1 cellular context compared by ENCODE assay signal in genomic region chr1:28369518-28370219, GRCh38.
TF ChIP-seq lines count a peak whose summit lies in the region.

Gene PHACTR4 (plus strand): TSS chr1:28369740. CDS start chr1:28407448, 37,708 bp downstream.

TF ChIP-seq in K562, 482 proteins besides CTCF, POLR2A, EP300 and RAD21 (continued from another document and continues in another):
- TF ChIP-seq FOS (IDR thresholded peaks at IDR 0.05; ENCODE audit: extremely low read depth, insufficient read length), result no peak
- TF ChIP-seq, protein P1, sequence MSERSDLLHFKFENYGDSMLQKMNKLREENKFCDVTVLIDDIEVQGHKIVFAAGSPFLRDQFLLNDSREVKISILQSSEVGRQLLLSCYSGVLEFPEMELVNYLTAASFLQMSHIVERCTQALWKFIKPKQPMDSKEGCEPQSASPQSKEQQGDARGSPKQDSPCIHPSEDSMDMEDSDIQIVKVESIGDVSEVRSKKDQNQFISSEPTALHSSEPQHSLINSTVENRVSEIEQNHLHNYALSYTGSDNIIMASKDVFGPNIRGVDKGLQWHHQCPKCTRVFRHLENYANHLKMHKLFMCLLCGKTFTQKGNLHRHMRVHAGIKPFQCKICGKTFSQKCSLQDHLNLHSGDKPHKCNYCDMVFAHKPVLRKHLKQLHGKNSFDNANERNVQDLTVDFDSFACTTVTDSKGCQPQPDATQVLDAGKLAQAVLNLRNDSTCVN (CRISPR knock-in tag; IDR thresholded peaks at IDR 0.05), result no peak
- TF ChIP-seq HMG20B (CRISPR knock-in tag; IDR thresholded peaks at IDR 0.05), result 0 out of 2 replicates have a peak, but pooled peaks have one; percentile 12
- TF ChIP-seq MCM5 (IDR thresholded peaks at IDR 0.05; ENCODE audit: low read depth), result no peak
- TF ChIP-seq ZNF75A (CRISPR knock-in tag; IDR thresholded peaks at IDR 0.05), result no peak
- TF ChIP-seq HEY1 (CRISPR knock-in tag; IDR thresholded peaks at IDR 0.05; ENCODE audit: borderline replicate concordance), result no peak
- TF ChIP-seq ELF2 (CRISPR knock-in tag; IDR thresholded peaks at IDR 0.05), result peak; percentile 78
- TF ChIP-seq MTA1 (IDR thresholded peaks at IDR 0.05; ENCODE audit: borderline replicate concordance), result no peak
- no peak for TF ChIP-seq POU5F1 (IDR thresholded peaks at IDR 0.05; ENCODE audit: borderline replicate concordance, low read depth, low read length, partially characterized antibody)
- TF ChIP-seq CGGBP1 (CRISPR knock-in tag; IDR thresholded peaks at IDR 0.05), result no peak
- peak; percentile 98 for TF ChIP-seq KDM5B (IDR thresholded peaks at IDR 0.05; ENCODE audit: insufficient replicate concordance, low read depth, low read length)
- TF ChIP-seq ZNF3 (CRISPR knock-in tag; IDR thresholded peaks at IDR 0.05), result no peak
- peak; percentile 80 for TF ChIP-seq ZBTB40 (IDR thresholded peaks at IDR 0.05)
- no peak for TF ChIP-seq ZBTB40 (CRISPR knock-in tag; IDR thresholded peaks at IDR 0.05)
- peak; percentile 90 for TF ChIP-seq E2F3 (CRISPR knock-in tag; IDR thresholded peaks at IDR 0.05)
- no peak for TF ChIP-seq PBX2 (CRISPR knock-in tag; IDR thresholded peaks at IDR 0.05; ENCODE audit: low read depth)
- TF ChIP-seq PBX2 (tag; conservative IDR thresholded peaks at IDR 0.05; ENCODE audit: low read depth), result no peak
- TF ChIP-seq ATF7 (IDR thresholded peaks at IDR 0.05), result peak; percentile 89
- TF ChIP-seq MCM3 (IDR thresholded peaks at IDR 0.05), result no peak
- no peak for TF ChIP-seq ATF2 (CRISPR knock-in tag; IDR thresholded peaks at IDR 0.05)
- no peak for TF ChIP-seq FOXK1 (CRISPR knock-in tag; IDR thresholded peaks at IDR 0.05; ENCODE audit: borderline replicate concordance)
- TF ChIP-seq SPI1 (IDR thresholded peaks at IDR 0.05; ENCODE audit: borderline replicate concordance, low read depth, low read length), result no peak
- TF ChIP-seq WHSC1 (IDR thresholded peaks at IDR 0.05; ENCODE audit: low read length), result no peak
- no peak for TF ChIP-seq IRF9 (tag; IDR thresholded peaks at IDR 0.05)
- TF ChIP-seq, protein P2, sequence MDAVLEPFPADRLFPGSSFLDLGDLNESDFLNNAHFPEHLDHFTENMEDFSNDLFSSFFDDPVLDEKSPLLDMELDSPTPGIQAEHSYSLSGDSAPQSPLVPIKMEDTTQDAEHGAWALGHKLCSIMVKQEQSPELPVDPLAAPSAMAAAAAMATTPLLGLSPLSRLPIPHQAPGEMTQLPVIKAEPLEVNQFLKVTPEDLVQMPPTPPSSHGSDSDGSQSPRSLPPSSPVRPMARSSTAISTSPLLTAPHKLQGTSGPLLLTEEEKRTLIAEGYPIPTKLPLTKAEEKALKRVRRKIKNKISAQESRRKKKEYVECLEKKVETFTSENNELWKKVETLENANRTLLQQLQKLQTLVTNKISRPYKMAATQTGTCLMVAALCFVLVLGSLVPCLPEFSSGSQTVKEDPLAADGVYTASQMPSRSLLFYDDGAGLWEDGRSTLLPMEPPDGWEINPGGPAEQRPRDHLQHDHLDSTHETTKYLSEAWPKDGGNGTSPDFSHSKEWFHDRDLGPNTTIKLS (IDR thresholded peaks at IDR 0.05; ENCODE audit: borderline replicate concordance, low read depth), result peak; percentile 77
- TF ChIP-seq RFX5 (IDR thresholded peaks at IDR 0.05; ENCODE audit: low read depth, low read length), result no peak
- peak; percentile 52; the same call in 1 of the 2 replicates for TF ChIP-seq KLF6 (CRISPR knock-in tag; IDR thresholded peaks at IDR 0.05; ENCODE audit: borderline replicate concordance)
- no peak for TF ChIP-seq ZNF140 (CRISPR knock-in tag; IDR thresholded peaks at IDR 0.05)
- no peak for TF ChIP-seq MED1 (CRISPR knock-in tag; IDR thresholded peaks at IDR 0.05; ENCODE audit: borderline replicate concordance)
- TF ChIP-seq SP2 (IDR thresholded peaks at IDR 0.05; ENCODE audit: extremely low read depth, low read depth, low read length, poor library complexity, severe bottlenecking), result no peak
- TF ChIP-seq, protein P3, sequence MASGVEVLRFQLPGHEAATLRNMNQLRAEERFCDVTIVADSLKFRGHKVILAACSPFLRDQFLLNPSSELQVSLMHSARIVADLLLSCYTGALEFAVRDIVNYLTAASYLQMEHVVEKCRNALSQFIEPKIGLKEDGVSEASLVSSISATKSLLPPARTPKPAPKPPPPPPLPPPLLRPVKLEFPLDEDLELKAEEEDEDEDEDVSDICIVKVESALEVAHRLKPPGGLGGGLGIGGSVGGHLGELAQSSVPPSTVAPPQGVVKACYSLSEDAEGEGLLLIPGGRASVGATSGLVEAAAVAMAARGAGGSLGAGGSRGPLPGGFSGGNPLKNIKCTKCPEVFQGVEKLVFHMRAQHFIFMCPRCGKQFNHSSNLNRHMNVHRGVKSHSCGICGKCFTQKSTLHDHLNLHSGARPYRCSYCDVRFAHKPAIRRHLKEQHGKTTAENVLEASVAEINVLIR (CRISPR knock-in tag; IDR thresholded peaks at IDR 0.05), result peak; percentile 43; the same call in 1 of the 2 replicates
- no peak; the same call in 1 of the 2 replicates for TF ChIP-seq GTF2E2 (tag; IDR thresholded peaks at IDR 0.05)
- no peak for TF ChIP-seq ZNF274 (IDR thresholded peaks at IDR 0.05; ENCODE audit: borderline replicate concordance, low read depth, low read length)
- TF ChIP-seq KDM4B (IDR thresholded peaks at IDR 0.05; ENCODE audit: borderline replicate concordance in 2 of 2, low read depth in 1 of 2), result 0 out of 4 replicates have a peak, but pooled peaks of 1 of the 2 experiments have one; percentile 27
- TF ChIP-seq ESRRA (IDR thresholded peaks at IDR 0.05; ENCODE audit: borderline replicate concordance, low read depth), result peak; percentile 78
- no peak for TF ChIP-seq COPS2 (conservative IDR thresholded peaks at IDR 0.05)
- no peak; the same call in 1 of the 2 replicates for TF ChIP-seq ATF6 (CRISPR knock-in tag; IDR thresholded peaks at IDR 0.05)
- no peak for TF ChIP-seq ZNF121 (CRISPR knock-in tag; conservative IDR thresholded peaks at IDR 0.05)
